In the genomic region with DNA sequence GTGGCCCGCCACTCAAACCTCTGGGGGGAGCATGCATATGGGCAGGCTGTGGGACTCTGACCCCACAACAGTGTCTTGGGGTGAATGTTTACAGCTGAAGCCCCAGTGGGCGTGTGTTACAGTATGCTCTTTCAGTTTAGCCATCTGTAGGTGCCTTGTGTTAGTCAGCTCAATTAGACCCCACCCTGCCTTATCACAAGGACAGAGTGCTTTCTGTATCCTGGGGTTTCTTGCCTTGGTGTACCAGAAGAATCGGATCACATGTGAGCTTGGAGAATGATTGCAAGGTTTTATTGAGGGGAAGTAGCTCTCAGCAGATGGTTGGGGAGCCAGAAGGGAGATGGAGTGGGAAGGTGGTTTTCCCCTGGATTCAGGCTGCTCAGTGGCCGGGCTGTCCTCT, we compare ENCODE assay signal across 33 cellular contexts.
"Had no signal": no experiment of that assay in that cellular context is flagged by ENCODE, and none has a peak within 500 bp of the region (broad histone marks: within the 10 kb centered on the region; RNA-seq: fewer than 3 reads in every experiment).

No MANE protein-coding gene starts in this region.

- H3K4me1 ChIP-seq: SJCRH30 had no signal

- H3K36me3 ChIP-seq: brain microvascular endothelial cell, SJCRH30 had no signal

- H3K27me3 ChIP-seq: brain microvascular endothelial cell, SJCRH30 had no signal

- H3K4me3 ChIP-seq: PC-9, SJCRH30, SK-N-MC had no signal

- DNase-seq: activated B cell treated with CpG ODN at 0.5 μM for 24 hours; activated CD4-positive, alpha-beta memory T cell treated with anti-CD3 and anti-CD28 coated beads for 36 hours; activated CD4-positive, alpha-beta T cell treated with anti-CD3 and anti-CD28 coated beads for 4 hours; activated CD4-positive, alpha-beta T cell treated with anti-CD3 and anti-CD28 coated beads, Interleukin-2, amount 50 U/mL, for 1 hour; activated CD4-positive, CD25-positive, alpha-beta regulatory T cell treated with anti-CD3 and anti-CD28 coated beads, Interleukin-2, amount 50 U/mL, for 72 hours; activated CD8-positive, alpha-beta memory T cell treated with anti-CD3 and anti-CD28 coated beads, Interleukin-2, amount 50 U/mL, for 4 hours; activated effector memory CD4-positive, alpha-beta T cell treated with Interleukin-2 at 50 U/mL for 16 hours; activated naive CD4-positive, alpha-beta T cell treated with anti-CD3 and anti-CD28 coated beads, Interleukin-2, amount 10 ng/mL, durations not matched to agents 7 days and 5 days; activated T-cell treated with anti-CD3 and anti-CD28 coated beads for 4 hours; activated T-cell treated with anti-CD3 and anti-CD28 coated beads, Interleukin-2, amount 50 U/mL, for 4 hours; amniotic stem cell; aorta; brain microvascular endothelial cell; central memory CD4-positive, alpha-beta T cell; NCI-H1092 treated with DMSO at 0.1 percent for 48 hours; NCI-H1417; NCI-H146; NCI-H187; NCI-H2029 treated with DMSO at 0.1 percent for 48 hours; NCI-H2107; NCI-H2171; NCI-H510A; NCI-H526; NCI-H748 treated with DMSO at 0.1 percent for 48 hours; NK-92 treated with Interleukin-12 subunit alpha and Interleukin-12 subunit beta, amount 100 ng/mL, for 24 hours; PC-9; SHP77; SJCRH30; T-helper 17 cell; T-helper 9 cell had no signal

- ATAC-seq: activated T-cell treated with anti-CD3 and anti-CD28 coated beads, Interleukin-2, amount 50 U/mL, for 4 hours; T-helper 17 cell had no signal

- H3K9me3 Mint-ChIP-seq: activated B cell treated with CpG ODN at 0.5 μM for 24 hours; activated CD4-positive, alpha-beta memory T cell treated with anti-CD3 and anti-CD28 coated beads for 36 hours; activated naive CD4-positive, alpha-beta T cell treated with anti-CD3 and anti-CD28 coated beads, Interleukin-2, amount 10 ng/mL, durations not matched to agents 7 days and 5 days; activated T-cell treated with anti-CD3 and anti-CD28 coated beads, Interleukin-2, amount 50 U/mL, for 4 hours had no signal

- H3K27me3 Mint-ChIP-seq: activated B cell treated with CpG ODN at 0.5 μM for 24 hours; activated CD4-positive, alpha-beta memory T cell treated with anti-CD3 and anti-CD28 coated beads for 36 hours; activated naive CD4-positive, alpha-beta T cell treated with anti-CD3 and anti-CD28 coated beads, Interleukin-2, amount 10 ng/mL, durations not matched to agents 7 days and 5 days; activated naive CD8-positive, alpha-beta T cell; T-helper 17 cell had no signal

- H3K27ac ChIP-seq: brain microvascular endothelial cell, PC-9, SJCRH30, SK-N-MC, VCaP had no signal

- H3K4me3 Mint-ChIP-seq: activated B cell treated with CpG ODN at 0.5 μM for 24 hours; activated CD4-positive, alpha-beta memory T cell treated with anti-CD3 and anti-CD28 coated beads for 36 hours; activated naive CD4-positive, alpha-beta T cell treated with anti-CD3 and anti-CD28 coated beads, Interleukin-2, amount 10 ng/mL, durations not matched to agents 7 days and 5 days; activated naive CD8-positive, alpha-beta T cell; activated T-cell treated with anti-CD3 and anti-CD28 coated beads, Interleukin-2, amount 50 U/mL, for 4 hours; T-helper 17 cell had no signal

- H3K9me3 ChIP-seq: SJCRH30 had no signal

- H3K27ac Mint-ChIP-seq: activated B cell treated with CpG ODN at 0.5 μM for 24 hours; activated CD4-positive, alpha-beta memory T cell treated with anti-CD3 and anti-CD28 coated beads for 36 hours; activated naive CD4-positive, alpha-beta T cell treated with anti-CD3 and anti-CD28 coated beads, Interleukin-2, amount 10 ng/mL, durations not matched to agents 7 days and 5 days; activated naive CD8-positive, alpha-beta T cell; T-helper 17 cell had no signal

- H3K4me1 Mint-ChIP-seq: activated naive CD4-positive, alpha-beta T cell treated with anti-CD3 and anti-CD28 coated beads, Interleukin-2, amount 10 ng/mL, durations not matched to agents 7 days and 5 days; T-helper 17 cell had no signal
